2 cellular contexts compared by ENCODE assay signal in genomic region chr2:8407332-8407731, GRCh38.
TF ChIP-seq lines count a peak whose summit lies in the region.

No MANE protein-coding gene starts in this region.

TF ChIP-seq in HepG2, 621 proteins besides CTCF, POLR2A, EP300 and RAD21:
- TF ChIP-seq SKI (IDR thresholded peaks at IDR 0.05; ENCODE audit: partially characterized antibody) (no peak), ZNF282 (IDR thresholded peaks at IDR 0.05; ENCODE audit: partially characterized antibody) (no peak), NR2C2 (CRISPR knock-in tag; IDR thresholded peaks at IDR 0.05; ENCODE audit: borderline replicate concordance) (no peak)

TF ChIP-seq in GM12878, 131 proteins besides CTCF, POLR2A, EP300 and RAD21:
- no peak for TF ChIP-seq ZBTB4 (CRISPR knock-in tag; IDR thresholded peaks at IDR 0.05)
- no peak for TF ChIP-seq RAD51 (IDR thresholded peaks at IDR 0.05)
- TF ChIP-seq SIX5 (IDR thresholded peaks at IDR 0.05; ENCODE audit: low read depth, low read length, severe bottlenecking) = no peak
- no peak for TF ChIP-seq HDAC6 (IDR thresholded peaks at IDR 0.05; ENCODE audit: unreplicated experiment)
- no peak for TF ChIP-seq NFXL1 (IDR thresholded peaks at IDR 0.05; ENCODE audit: borderline replicate concordance)
- TF ChIP-seq MXI1 (IDR thresholded peaks at IDR 0.05; ENCODE audit: low read depth, low read length) = no peak
- TF ChIP-seq BMI1 (IDR thresholded peaks at IDR 0.05; ENCODE audit: borderline replicate concordance) = no peak
- no peak for TF ChIP-seq ZBTB33 (IDR thresholded peaks at IDR 0.05)
- TF ChIP-seq EZH2 (IDR thresholded peaks at IDR 0.05; ENCODE audit: borderline replicate concordance, control insufficient read depth, low read depth, low read length) = no peak
- TF ChIP-seq IKZF1 (conservative IDR thresholded peaks at IDR 0.05) = peak; percentile 27; the same call in 1 of the 2 replicates
- no peak for TF ChIP-seq BACH1 (IDR thresholded peaks at IDR 0.05; ENCODE audit: borderline replicate concordance)
- 0 out of 2 replicates have a peak, but pooled peaks have one; percentile 49 for TF ChIP-seq ZNF217 (IDR thresholded peaks at IDR 0.05)
- no peak for TF ChIP-seq CUX1 (IDR thresholded peaks at IDR 0.05; ENCODE audit: insufficient replicate concordance, low read depth, low read length)
- TF ChIP-seq ZNF24 (IDR thresholded peaks at IDR 0.05) = 0 out of 2 replicates have a peak, but pooled peaks have one; percentile 10
- TF ChIP-seq NR2F1 (conservative IDR thresholded peaks at IDR 0.05) = 0 out of 2 replicates have a peak, but pooled peaks have one; percentile 25
- no peak for TF ChIP-seq BRCA1 (IDR thresholded peaks at IDR 0.05; ENCODE audit: low read depth, low read length)
- TF ChIP-seq ZNF687 (IDR thresholded peaks at IDR 0.05) = peak; percentile 62; the same call in 1 of the 2 replicates
- TF ChIP-seq ZNF622 (IDR thresholded peaks at IDR 0.05) = no peak
- peak; percentile 23; the same call in 1 of the 2 replicates for TF ChIP-seq HDGF (IDR thresholded peaks at IDR 0.05)
- TF ChIP-seq LARP7 (IDR thresholded peaks at IDR 0.05) = 0 out of 2 replicates have a peak, but pooled peaks have one; percentile 64
- no peak for TF ChIP-seq MYC (IDR thresholded peaks at IDR 0.05; ENCODE audit: insufficient read depth, insufficient read length, insufficient replicate concordance, low read length, severe bottlenecking)
TF ChIP-seq in GM12878: peak in this region for 7.
